Comparison of ENCODE assay signal across 27 cellular contexts in the genomic region with DNA sequence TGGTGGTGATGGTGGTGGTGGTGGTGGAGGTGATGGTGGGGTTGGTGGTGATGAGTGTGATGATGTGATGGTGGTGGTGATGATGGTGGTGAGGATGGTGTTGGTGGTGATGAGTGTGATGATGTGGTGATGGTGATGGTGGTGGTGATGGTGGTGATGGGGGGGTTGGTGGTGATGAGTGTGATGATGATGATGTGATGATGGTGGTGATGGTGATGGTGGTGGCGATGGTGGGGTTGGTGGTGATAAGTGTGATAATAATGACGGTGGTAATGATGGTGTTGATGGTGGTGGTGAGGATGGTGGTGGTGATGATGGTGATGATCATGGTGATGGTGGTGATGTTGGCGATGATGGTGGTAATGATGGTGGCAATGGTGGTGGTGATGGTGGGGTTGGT.
"Had no signal": no experiment of that assay in that cellular context is flagged by ENCODE, and none has a peak within 500 bp of the region (broad histone marks: within the 10 kb centered on the region; RNA-seq: fewer than 3 reads in every experiment).

No MANE protein-coding gene starts in this region.

- H3K9ac ChIP-seq: parathyroid adenoma had no signal

- H3K4me3 ChIP-seq: breast epithelium, esophagus squamous epithelium, right atrium auricular region, vagina had no signal

- H3K4me1 ChIP-seq: breast epithelium, parathyroid adenoma had no signal

- H3K79me2 ChIP-seq: parathyroid adenoma had no signal

- DNase-seq: activated CD4-positive, alpha-beta memory T cell treated with anti-CD3 and anti-CD28 coated beads for 36 hours; activated CD4-positive, alpha-beta T cell treated with anti-CD3 and anti-CD28 coated beads, Interleukin-2, amount 10 ng/mL, durations not matched to agents 24 days and 14 days; activated CD8-positive, alpha-beta memory T cell treated with anti-CD3 and anti-CD28 coated beads, Interleukin-2, amount 50 U/mL, for 4 hours; activated effector memory CD4-positive, alpha-beta T cell treated with anti-CD3 and anti-CD28 coated beads, Interleukin-2, amount 50 U/mL, for 16 hours; activated naive CD4-positive, alpha-beta T cell treated with anti-CD3 and anti-CD28 coated beads for 36 hours; activated naive CD8-positive, alpha-beta T cell treated with anti-CD3 and anti-CD28 coated beads for 36 hours; activated T-cell treated with anti-CD3 and anti-CD28 coated beads, Interleukin-2, amount 50 U/mL, for 1 hour; amniotic stem cell; central memory CD4-positive, alpha-beta T cell; esophagus squamous epithelium; foreskin melanocyte; islet precursor cell; left ventricle myocardium superior; occipital lobe; stimulated activated naive CD4-positive, alpha-beta T cell treated with Interleukin-2 at 50 U/mL for 16 hours; T-helper 17 cell; T1000; WERI-Rb-1 had no signal

- H2AFZ ChIP-seq: parathyroid adenoma had no signal

- H3K9me3 ChIP-seq: breast epithelium, esophagus squamous epithelium, right atrium auricular region, vagina had no signal

- H3K36me3 ChIP-seq: breast epithelium, esophagus squamous epithelium, right atrium auricular region, vagina had no signal

- H3K9me3 Mint-ChIP-seq: activated CD4-positive, alpha-beta memory T cell treated with anti-CD3 and anti-CD28 coated beads for 36 hours; activated T-helper 1 cell treated with anti-CD3 and anti-CD28 coated beads, Interleukin-12 subunit alpha, Interleukin-12 subunit beta, Interleukin-2, Interleukin-4 antibody, amounts not matched to agents 30 ng/mL and 10 ng/mL and 1 ng/mL, durations not matched to agents 14 hours and 24 hours and 36 hours; type B pancreatic cell had no signal

- H3K27me3 Mint-ChIP-seq: activated CD4-positive, alpha-beta memory T cell treated with anti-CD3 and anti-CD28 coated beads for 36 hours; activated CD4-positive, alpha-beta T cell treated with anti-CD3 and anti-CD28 coated beads, Interleukin-2, amount 10 ng/mL, durations not matched to agents 24 days and 14 days; activated naive CD8-positive, alpha-beta T cell treated with anti-CD3 and anti-CD28 coated beads for 36 hours; dendritic cell treated with granulocyte-macrophage colony-stimulating factor and Interleukin-4, amounts not matched to agents 40 ng/mL and 50 ng/mL, for 4 days; T-helper 17 cell; type B pancreatic cell had no signal

- H3K27me3 ChIP-seq: esophagus squamous epithelium, right atrium auricular region, vagina had no signal

- ATAC-seq: activated CD4-positive, CD25-positive, alpha-beta regulatory T cell treated with anti-CD3 and anti-CD28 coated beads, Interleukin-2, amount 50 U/mL, for 24 hours; left ventricle myocardium superior; T-helper 17 cell had no signal

- H3K36me3 Mint-ChIP-seq: type B pancreatic cell had no signal

- H3K27ac Mint-ChIP-seq: activated CD4-positive, alpha-beta memory T cell treated with anti-CD3 and anti-CD28 coated beads for 36 hours; activated naive CD8-positive, alpha-beta T cell treated with anti-CD3 and anti-CD28 coated beads for 36 hours; activated T-helper 1 cell treated with anti-CD3 and anti-CD28 coated beads, Interleukin-12 subunit alpha, Interleukin-12 subunit beta, Interleukin-2, Interleukin-4 antibody, amounts not matched to agents 30 ng/mL and 10 ng/mL and 1 ng/mL, durations not matched to agents 14 hours and 24 hours and 36 hours; dendritic cell treated with granulocyte-macrophage colony-stimulating factor and Interleukin-4, amounts not matched to agents 40 ng/mL and 50 ng/mL, for 4 days; type B pancreatic cell had no signal

- H3K27ac ChIP-seq: breast epithelium, epithelial cell of prostate, esophagus squamous epithelium, parathyroid adenoma, right atrium auricular region, vagina, WERI-Rb-1 had no signal

- H3K4me3 Mint-ChIP-seq: activated CD4-positive, alpha-beta memory T cell treated with anti-CD3 and anti-CD28 coated beads for 36 hours; activated CD4-positive, alpha-beta T cell treated with anti-CD3 and anti-CD28 coated beads, Interleukin-2, amount 10 ng/mL, durations not matched to agents 24 days and 14 days; activated naive CD4-positive, alpha-beta T cell treated with anti-CD3 and anti-CD28 coated beads for 36 hours; activated naive CD8-positive, alpha-beta T cell treated with anti-CD3 and anti-CD28 coated beads for 36 hours; activated T-helper 1 cell treated with anti-CD3 and anti-CD28 coated beads, Interleukin-12 subunit alpha, Interleukin-12 subunit beta, Interleukin-2, Interleukin-4 antibody, amounts not matched to agents 30 ng/mL and 10 ng/mL and 1 ng/mL, durations not matched to agents 14 hours and 24 hours and 36 hours; dendritic cell treated with granulocyte-macrophage colony-stimulating factor and Interleukin-4, amounts not matched to agents 40 ng/mL and 50 ng/mL, for 4 days; T-helper 17 cell; type B pancreatic cell had no signal

- H3K4me1 Mint-ChIP-seq: activated naive CD8-positive, alpha-beta T cell treated with anti-CD3 and anti-CD28 coated beads for 36 hours had no signal
